31 cellular contexts compared by ENCODE assay signal in the genomic region with DNA sequence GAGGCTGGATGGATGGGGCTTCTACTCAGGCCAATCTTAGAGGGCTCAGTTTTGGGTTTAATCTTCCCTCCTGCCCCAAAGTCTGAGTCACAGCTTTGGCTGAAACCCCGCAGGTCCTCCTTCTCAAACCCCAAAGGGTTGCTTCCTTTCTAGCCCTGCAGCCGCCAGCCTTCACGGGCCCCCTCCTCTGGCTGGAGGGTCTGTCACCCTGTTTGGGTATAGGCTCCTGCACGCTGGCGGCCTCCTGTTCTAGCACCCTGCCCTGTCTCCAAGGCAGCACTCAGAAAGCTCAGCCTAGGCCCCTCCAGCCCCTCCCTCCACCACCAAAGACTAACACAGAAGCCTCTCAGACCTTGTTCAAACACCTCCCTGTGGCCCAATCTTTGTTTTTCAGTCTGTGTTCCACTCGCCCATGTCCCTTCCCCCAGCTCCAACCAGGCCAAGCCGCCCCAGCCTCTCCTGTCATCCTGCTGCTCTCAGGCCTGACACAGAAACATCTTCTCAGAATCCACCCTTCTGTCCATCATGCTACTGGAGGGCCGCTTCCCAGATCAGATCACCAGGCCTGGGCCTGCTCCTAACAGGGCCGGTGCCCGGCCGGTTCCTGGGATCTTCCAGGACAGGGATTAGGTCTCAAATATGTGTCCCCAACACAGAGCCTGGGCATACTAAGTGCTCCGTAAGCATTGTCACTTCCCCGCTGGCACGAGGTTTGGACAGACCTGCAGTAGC. TPM values are rescaled to one million over a fixed set of nuclear protein-coding genes. Genes with fewer than 3 reads are reported as not detected.
"Had no signal": no experiment of that assay in that cellular context is flagged by ENCODE, and none has a peak within 500 bp of the region (broad histone marks: within the 10 kb centered on the region; RNA-seq: fewer than 3 reads in every experiment).

No MANE protein-coding gene starts in this region.

- H3K36me3 ChIP-seq: transverse colon had no signal

- H2AFZ ChIP-seq: hepatocyte had no signal

- ATAC-seq: left colon, mucosa of descending colon, natural killer cell, sciatic nerve had no signal

- H3K4me2 ChIP-seq: hepatocyte had no signal

- H3K9me3 ChIP-seq: mucosa of descending colon, spleen, stomach, thoracic aorta, transverse colon had no signal

- DNase-seq: cerebellar nuclear complex; dermis blood vessel endothelial cell; endodermal cell; erythroblast; foreskin melanocyte; head of caudate nucleus; left colon; mucosa of descending colon; natural killer cell; spleen; stimulated activated CD4-positive, alpha-beta T cell treated with anti-CD3 and anti-CD28 coated beads, Interleukin-15, amount 100 ng/mL, for 24 hours; stimulated activated CD4-positive, alpha-beta T cell treated with anti-CD3 and anti-CD28 coated beads, Interleukin-1b, Interleukin-23, amount 100 ng/mL, for 48 hours; stimulated activated CD4-positive, alpha-beta T cell treated with anti-CD3 and anti-CD28 coated beads, Interleukin-4, amount 100 ng/mL, for 24 hours; stimulated activated naive CD4-positive, alpha-beta T cell; stomach; substantia nigra; transverse colon had no signal

- H3K4me3 ChIP-seq: hepatocyte, mucosa of descending colon, spleen, stomach, thoracic aorta, transverse colon had no signal

- H3K79me2 ChIP-seq: hepatocyte had no signal

- FAIRE-seq: colon, endothelial cell of umbilical vein had no signal

- H3K27ac ChIP-seq: hepatocyte, spleen, stomach, thoracic aorta, transverse colon had no signal

- H3K27me3 ChIP-seq: hepatocyte, spleen, stomach, transverse colon had no signal

RNA-seq across cellular contexts. Expression of gene HTR6, which starts 35.5 kb away (rescaled TPM):
- total RNA-seq: dermis blood vessel endothelial cell, endothelial cell of umbilical vein, hepatocyte, kidney epithelial cell, left colon, liver, lung microvascular endothelial cell, mesenteric fat pad, mucosa of descending colon, myocyte, omental fat pad, pulmonary artery endothelial cell, sciatic nerve, skeletal muscle tissue, stomach, transverse colon, urinary bladder had no signal
- polyA plus RNA-seq: endothelial cell of umbilical vein, hepatocyte, liver, stomach, urinary bladder had no signal
